Comparison of ENCODE assay signal across 12 cellular contexts in genomic region chr22:31579835-31580242, GRCh38.
A peak's percentile ranks its signal among the peaks of the same experiment; 100 is the strongest.
DNase-seq lines count a peak whose midpoint lies in the region; ATAC-seq and TF ChIP-seq lines count a peak whose summit lies in the region.
"Had no signal": no experiment of that assay in that cellular context is flagged by ENCODE, and none has a peak within 500 bp of the region (broad histone marks: within the 10 kb centered on the region; RNA-seq: fewer than 3 reads in every experiment).

No MANE protein-coding gene starts in this region.

- H3K9me3 Mint-ChIP-seq in effector memory CD8-positive, alpha-beta T cell, result no peaks in the 10 kb centered on the region
- H3K9me3 Mint-ChIP-seq: activated naive CD8-positive, alpha-beta T cell treated with anti-CD3 and anti-CD28 coated beads for 36 hours had no signal

- peaks cover 8 to 21% of the 10 kb centered on the region in 2 donors for H3K4me1 Mint-ChIP-seq in effector memory CD8-positive, alpha-beta T cell (ENCODE audit: low read depth in 2 of 2)

- no peak overlapping the region for H3K4me3 Mint-ChIP-seq in effector memory CD8-positive, alpha-beta T cell
- H3K4me3 Mint-ChIP-seq: activated naive CD8-positive, alpha-beta T cell treated with anti-CD3 and anti-CD28 coated beads for 36 hours had no signal

- peaks cover 5% of the 10 kb centered on the region for H3K36me3 ChIP-seq in brain microvascular endothelial cell (replicated peaks)

- no peak for TF ChIP-seq CTCF in C4-2B (conservative IDR thresholded peaks at IDR 0.05)
- no peak for TF ChIP-seq CTCF in brain microvascular endothelial cell (IDR thresholded peaks at IDR 0.05; ENCODE audit: low read depth, low read length, missing control alignments)

- in situ Hi-C loops in brain microvascular endothelial cell (cut with HindIII; ENCODE audit: low pct_ligation_motif_present, low sequenced_read_pairs), result no loop called here

- peak overlapping the region; percentile 7 to 74 for H3K27ac Mint-ChIP-seq in effector memory CD8-positive, alpha-beta T cell

- DNase-seq in HuH-7 (ENCODE audit: low spot score) (peak; percentile 49), NCI-H774 (lab: John Stamatoyannopoulos, UW) (peak; percentile 67), NCI-H187 (lab: John Stamatoyannopoulos, UW) (no peak), NCI-H2107 treated with DMSO at 0.1 percent for 48 hours (lab: John Stamatoyannopoulos, UW; ENCODE audit: unreplicated experiment) (no peak), brain microvascular endothelial cell (no peak)
- no peak for DNase-seq in effector memory CD8-positive, alpha-beta T cell
- DNase-seq: activated naive CD8-positive, alpha-beta T cell treated with anti-CD3 and anti-CD28 coated beads for 36 hours; left cardiac atrium had no signal

- H3K4me3 ChIP-seq in brain microvascular endothelial cell (ENCODE audit: low read depth, low read length), result no peak overlapping the region
- H3K4me3 ChIP-seq: BLaER1 had no signal

- peaks cover 57% of the 10 kb centered on the region for H3K36me3 Mint-ChIP-seq in effector memory CD8-positive, alpha-beta T cell (ENCODE audit: insufficient read depth)

- H3K27ac ChIP-seq in C4-2B (peak overlapping the region; percentile 86), brain microvascular endothelial cell (no peak overlapping the region)
- H3K27ac ChIP-seq: BLaER1 had no signal

- H3K27me3 Mint-ChIP-seq in effector memory CD8-positive, alpha-beta T cell, result no peaks in the 10 kb centered on the region
- H3K27me3 Mint-ChIP-seq: activated naive CD8-positive, alpha-beta T cell treated with anti-CD3 and anti-CD28 coated beads for 36 hours had no signal

- no peaks in the 10 kb centered on the region for H3K27me3 ChIP-seq in brain microvascular endothelial cell (replicated peaks)
- H3K27me3 ChIP-seq: BLaER1 had no signal

- no peak for ATAC-seq in effector memory CD8-positive, alpha-beta T cell (replicated peaks)
- ATAC-seq in HG02678 (IDR thresholded peaks at IDR 0.05; ENCODE audit: unreplicated experiment), result no peak
- ATAC-seq: esophagus mucosa, left cardiac atrium had no signal

Comparison
In these comparisons a context has a peak if more than half of its experiments do, and no peak if none do; other contexts are left out.
1. DNase-seq: peak in HuH-7 (single experiment) and NCI-H774 (single experiment); none in effector memory CD8-positive, alpha-beta T cell (0 of 3), NCI-H187 (0 of 2), NCI-H2107 treated with DMSO at 0.1 percent for 48 hours (single experiment) and brain microvascular endothelial cell (single experiment).